1 cellular context compared by ENCODE assay signal in the genomic region with DNA sequence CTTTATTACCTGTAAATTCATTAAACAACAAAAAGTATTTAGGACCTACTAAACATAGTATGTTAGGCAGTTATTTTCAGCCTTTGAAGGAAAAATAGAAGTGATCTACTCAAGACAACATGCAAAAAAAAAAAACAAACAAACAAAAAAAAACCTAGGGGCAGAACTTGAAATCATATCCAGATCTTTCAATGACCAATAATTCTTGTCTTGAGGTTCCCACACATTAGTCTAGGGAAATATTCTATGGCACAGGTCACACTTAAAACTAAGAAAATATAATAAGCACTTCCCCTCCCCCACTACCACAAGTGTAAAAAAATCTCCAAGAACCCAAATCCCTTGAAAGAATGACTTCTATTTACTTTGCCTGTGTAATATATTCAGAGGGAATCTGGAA.
TF ChIP-seq lines count a peak whose summit lies in the region.

No MANE protein-coding gene starts in this region.

TF ChIP-seq in HEK293, 187 proteins besides CTCF, POLR2A, EP300 and RAD21:
- TF ChIP-seq, protein P1, sequence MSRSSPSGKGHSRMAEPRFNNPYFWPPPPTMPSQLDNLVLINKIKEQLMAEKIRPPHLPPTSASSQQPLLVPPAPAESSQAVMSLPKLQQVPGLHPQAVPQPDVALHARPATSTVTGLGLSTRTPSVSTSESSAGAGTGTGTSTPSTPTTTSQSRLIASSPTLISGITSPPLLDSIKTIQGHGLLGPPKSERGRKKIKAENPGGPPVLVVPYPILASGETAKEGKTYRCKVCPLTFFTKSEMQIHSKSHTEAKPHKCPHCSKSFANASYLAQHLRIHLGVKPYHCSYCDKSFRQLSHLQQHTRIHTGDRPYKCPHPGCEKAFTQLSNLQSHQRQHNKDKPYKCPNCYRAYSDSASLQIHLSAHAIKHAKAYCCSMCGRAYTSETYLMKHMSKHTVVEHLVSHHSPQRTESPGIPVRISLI (tag by site-specific recombination; IDR thresholded peaks at IDR 0.05): peak; percentile 93
- TF ChIP-seq, protein P2, sequence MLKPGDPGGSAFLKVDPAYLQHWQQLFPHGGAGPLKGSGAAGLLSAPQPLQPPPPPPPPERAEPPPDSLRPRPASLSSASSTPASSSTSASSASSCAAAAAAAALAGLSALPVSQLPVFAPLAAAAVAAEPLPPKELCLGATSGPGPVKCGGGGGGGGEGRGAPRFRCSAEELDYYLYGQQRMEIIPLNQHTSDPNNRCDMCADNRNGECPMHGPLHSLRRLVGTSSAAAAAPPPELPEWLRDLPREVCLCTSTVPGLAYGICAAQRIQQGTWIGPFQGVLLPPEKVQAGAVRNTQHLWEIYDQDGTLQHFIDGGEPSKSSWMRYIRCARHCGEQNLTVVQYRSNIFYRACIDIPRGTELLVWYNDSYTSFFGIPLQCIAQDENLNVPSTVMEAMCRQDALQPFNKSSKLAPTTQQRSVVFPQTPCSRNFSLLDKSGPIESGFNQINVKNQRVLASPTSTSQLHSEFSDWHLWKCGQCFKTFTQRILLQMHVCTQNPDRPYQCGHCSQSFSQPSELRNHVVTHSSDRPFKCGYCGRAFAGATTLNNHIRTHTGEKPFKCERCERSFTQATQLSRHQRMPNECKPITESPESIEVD (tag by site-specific recombination; IDR thresholded peaks at IDR 0.05): peak; percentile 80
- TF ChIP-seq, protein P3, sequence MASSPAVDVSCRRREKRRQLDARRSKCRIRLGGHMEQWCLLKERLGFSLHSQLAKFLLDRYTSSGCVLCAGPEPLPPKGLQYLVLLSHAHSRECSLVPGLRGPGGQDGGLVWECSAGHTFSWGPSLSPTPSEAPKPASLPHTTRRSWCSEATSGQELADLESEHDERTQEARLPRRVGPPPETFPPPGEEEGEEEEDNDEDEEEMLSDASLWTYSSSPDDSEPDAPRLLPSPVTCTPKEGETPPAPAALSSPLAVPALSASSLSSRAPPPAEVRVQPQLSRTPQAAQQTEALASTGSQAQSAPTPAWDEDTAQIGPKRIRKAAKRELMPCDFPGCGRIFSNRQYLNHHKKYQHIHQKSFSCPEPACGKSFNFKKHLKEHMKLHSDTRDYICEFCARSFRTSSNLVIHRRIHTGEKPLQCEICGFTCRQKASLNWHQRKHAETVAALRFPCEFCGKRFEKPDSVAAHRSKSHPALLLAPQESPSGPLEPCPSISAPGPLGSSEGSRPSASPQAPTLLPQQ (tag by site-specific recombination; IDR thresholded peaks at IDR 0.05): no peak
TF ChIP-seq in HEK293: peak in this region for 2.
